Comparison of ENCODE assay signal across 2 cellular contexts in genomic region chr18:21112140-21112473, GRCh38.
A peak's percentile ranks its signal among the peaks of the same experiment; 100 is the strongest.
TF ChIP-seq lines count a peak whose summit lies in the region.

No MANE protein-coding gene starts in this region.

TF ChIP-seq in K562, 482 proteins besides CTCF, POLR2A, EP300 and RAD21:
- TF ChIP-seq JUN (IDR thresholded peaks at IDR 0.05; ENCODE audit: borderline replicate concordance, low read depth, low read length) (no peak), JUN (CRISPR knock-in tag; IDR thresholded peaks at IDR 0.05; ENCODE audit: borderline replicate concordance) (no peak), ZNF217 (CRISPR knock-in tag; IDR thresholded peaks at IDR 0.05) (no peak), FOXP1 (CRISPR knock-in tag; IDR thresholded peaks at IDR 0.05) (no peak), GABPB1 (CRISPR knock-in tag; IDR thresholded peaks at IDR 0.05) (no peak), UBTF (IDR thresholded peaks at IDR 0.05; ENCODE audit: borderline replicate concordance in 1 of 2, low read depth in 2 of 2, low read length in 2 of 2) (no peak; a peak in 1 of 4 replicates), CHCHD3 (CRISPR knock-in tag; IDR thresholded peaks at IDR 0.05) (no peak), ELK1 (CRISPR knock-in tag; IDR thresholded peaks at IDR 0.05) (no peak), ZZZ3 (IDR thresholded peaks at IDR 0.05) (no peak), L3MBTL2 (IDR thresholded peaks at IDR 0.05) (peak; percentile 36; the same call in 1 of the 2 replicates), ZNF253 (CRISPR knock-in tag; conservative IDR thresholded peaks at IDR 0.05) (no peak), EGR1 (conservative IDR thresholded peaks at IDR 0.05) (peak; percentile 43; the same call in 1 of the 2 replicates), ZNF174 (CRISPR knock-in tag; IDR thresholded peaks at IDR 0.05) (no peak), HDAC8 (tag; IDR thresholded peaks at IDR 0.05) (no peak), BRD9 (IDR thresholded peaks at IDR 0.05; ENCODE audit: low read depth, partially characterized antibody) (no peak), CTBP1 (IDR thresholded peaks at IDR 0.05; ENCODE audit: borderline replicate concordance) (0 out of 2 replicates have a peak, but pooled peaks have one; percentile 8), SAP30 (IDR thresholded peaks at IDR 0.05; ENCODE audit: borderline replicate concordance, insufficient read depth, low read depth, low read length, poor library complexity, severe bottlenecking) (peak; percentile 30), GABPB2 (CRISPR knock-in tag; conservative IDR thresholded peaks at IDR 0.05) (no peak), HMGN3 (IDR thresholded peaks at IDR 0.05; ENCODE audit: borderline replicate concordance, extremely low read depth, insufficient read length, low read depth, low read length) (no peak), PATZ1 (CRISPR knock-in tag; IDR thresholded peaks at IDR 0.05; ENCODE audit: borderline replicate concordance) (0 out of 2 replicates have a peak, but pooled peaks have one; percentile 16), ZBTB12 (CRISPR knock-in tag; IDR thresholded peaks at IDR 0.05) (no peak), HINFP (tag; conservative IDR thresholded peaks at IDR 0.05; ENCODE audit: low read depth) (no peak), ZNF24 (IDR thresholded peaks at IDR 0.05) (no peak), TFAM (CRISPR knock-in tag; conservative IDR thresholded peaks at IDR 0.05) (no peak), CXXC5 (CRISPR knock-in tag; IDR thresholded peaks at IDR 0.05) (0 out of 2 replicates have a peak, but pooled peaks have one; percentile 13)

TF ChIP-seq in HepG2, 621 proteins besides CTCF, POLR2A, EP300 and RAD21 (continued from another document and continues in another):
- no peak for TF ChIP-seq ZNF142 (CRISPR knock-in tag; IDR thresholded peaks at IDR 0.05)
- TF ChIP-seq E2F5 (CRISPR knock-in tag; conservative IDR thresholded peaks at IDR 0.05): no peak
- no peak for TF ChIP-seq RBM22 (optimal IDR thresholded peaks at IDR 0.05; ENCODE audit: low read length)
- no peak for TF ChIP-seq ZNF343 (CRISPR knock-in tag; IDR thresholded peaks at IDR 0.05)
- TF ChIP-seq PRMT3 (CRISPR knock-in tag; IDR thresholded peaks at IDR 0.05; ENCODE audit: borderline replicate concordance, low read depth): no peak
- no peak for TF ChIP-seq ZNF607 (CRISPR knock-in tag; IDR thresholded peaks at IDR 0.05; ENCODE audit: borderline replicate concordance)
- no peak for TF ChIP-seq ZNF629 (CRISPR knock-in tag; conservative IDR thresholded peaks at IDR 0.05)
- TF ChIP-seq ZNF407 (CRISPR knock-in tag; IDR thresholded peaks at IDR 0.05; ENCODE audit: not compliant biosample characterization): no peak
- TF ChIP-seq NR2C2 (CRISPR knock-in tag; IDR thresholded peaks at IDR 0.05; ENCODE audit: borderline replicate concordance): no peak
- TF ChIP-seq ZNF18 (CRISPR knock-in tag; IDR thresholded peaks at IDR 0.05; ENCODE audit: insufficient replicate concordance): no peak
- TF ChIP-seq BORCS8-MEF2B (CRISPR knock-in tag; IDR thresholded peaks at IDR 0.05): no peak
- no peak for TF ChIP-seq POLR2AphosphoS2 (IDR thresholded peaks at IDR 0.05; ENCODE audit: low read depth, low read length)
- TF ChIP-seq TCF7 (IDR thresholded peaks at IDR 0.05; ENCODE audit: low read depth): no peak
- TF ChIP-seq ZSCAN21 (CRISPR knock-in tag; IDR thresholded peaks at IDR 0.05; ENCODE audit: borderline replicate concordance): no peak
- TF ChIP-seq ZSCAN12 (CRISPR knock-in tag; IDR thresholded peaks at IDR 0.05): no peak
- no peak for TF ChIP-seq CBX1 (IDR thresholded peaks at IDR 0.05; ENCODE audit: low read depth)
- no peak for TF ChIP-seq ATF7 (IDR thresholded peaks at IDR 0.05)
- TF ChIP-seq ATF7 (CRISPR knock-in tag; IDR thresholded peaks at IDR 0.05): no peak
- TF ChIP-seq SP5 (CRISPR knock-in tag; IDR thresholded peaks at IDR 0.05; ENCODE audit: borderline replicate concordance, low read depth): no peak
- no peak for TF ChIP-seq ATAD3A (CRISPR knock-in tag; IDR thresholded peaks at IDR 0.05)
- no peak for TF ChIP-seq PPARG (CRISPR knock-in tag; conservative IDR thresholded peaks at IDR 0.05)
- TF ChIP-seq SRSF9 (IDR thresholded peaks at IDR 0.05; ENCODE audit: borderline replicate concordance, insufficient read depth, low read depth, low read length, poor library complexity, severe bottlenecking): no peak
- no peak for TF ChIP-seq ZNF275 (CRISPR knock-in tag; IDR thresholded peaks at IDR 0.05; ENCODE audit: borderline replicate concordance)
- no peak for TF ChIP-seq ZNF224 (CRISPR knock-in tag; IDR thresholded peaks at IDR 0.05)
